In genomic region chr13:97198753-97199152, GRCh38 we compare ENCODE assay signal across 19 cellular contexts. TPM values are rescaled to one million over a fixed set of nuclear protein-coding genes. Genes with fewer than 3 reads are reported as not detected.
DNase-seq lines count a peak whose midpoint lies in the region; ATAC-seq lines count a peak whose summit lies in the region.
"Had no signal": no experiment of that assay in that cellular context is flagged by ENCODE, and none has a peak within 500 bp of the region (broad histone marks: within the 10 kb centered on the region; RNA-seq: fewer than 3 reads in every experiment).

No MANE protein-coding gene starts in this region.

- CTCF ChIA-PET in activated naive CD4-positive, alpha-beta T cell treated with anti-CD3 and anti-CD28 coated beads, Interleukin-2, amount 10 ng/mL, durations not matched to agents 7 days and 5 days (lab: Charles Lee): no interaction called here

- no peak overlapping the region for H3K4me3 ChIP-seq in trophoblast cell (ENCODE audit: low read depth, low read length)
- H3K4me3 ChIP-seq: BLaER1 treated with 17β-estradiol and CSF1 and Interleukin-3, amounts not matched to agents 10 nM and 100 nM had no signal

- no peak overlapping the region for H3K23ac ChIP-seq in trophoblast cell (ENCODE audit: low read length)

- no peak overlapping the region for H3K4ac ChIP-seq in trophoblast cell (ENCODE audit: low read depth, low read length)

- ATAC-seq in activated naive CD4-positive, alpha-beta T cell treated with anti-CD3 and anti-CD28 coated beads, Interleukin-2, amount 50 U/mL, for 72 hours: peak; percentile 47 to 49
- peak; percentile 56 for ATAC-seq in HG02759 (IDR thresholded peaks at IDR 0.05; ENCODE audit: unreplicated experiment)
- peak; percentile 51 for ATAC-seq in HG03520 (IDR thresholded peaks at IDR 0.05; ENCODE audit: unreplicated experiment)

- no peak overlapping the region for H3K4me2 ChIP-seq in trophoblast cell (ENCODE audit: low read length)
- H3K4me2 ChIP-seq: BLaER1 treated with 17β-estradiol and CSF1 and Interleukin-3, amounts not matched to agents 10 nM and 100 nM had no signal

- H3K36me3 ChIP-seq in trophoblast cell (ENCODE audit: control insufficient read depth in 1 of 2, insufficient read depth in 2 of 2, low read length in 2 of 2): peaks cover 0 to 1% of the 10 kb centered on the region in 2 experiments
- H3K36me3 ChIP-seq: BLaER1 treated with 17β-estradiol and CSF1 and Interleukin-3, amounts not matched to agents 10 nM and 100 nM had no signal

- H3K14ac ChIP-seq in trophoblast cell (ENCODE audit: low read length): peak overlapping the region; percentile 29

- H2BK5ac ChIP-seq in trophoblast cell (ENCODE audit: low read depth, low read length, poor library complexity): peak overlapping the region; percentile 14

- H3K27me3 ChIP-seq in trophoblast cell (ENCODE audit: insufficient read depth, low read length): no peaks in the 10 kb centered on the region
- H3K27me3 ChIP-seq: BLaER1 treated with 17β-estradiol and CSF1 and Interleukin-3, amounts not matched to agents 10 nM and 100 nM had no signal

- H3K79me1 ChIP-seq in trophoblast cell (ENCODE audit: low read length): peaks cover 11% of the 10 kb centered on the region

- no peaks in the 10 kb centered on the region for H3K4me1 Mint-ChIP-seq in activated naive CD4-positive, alpha-beta T cell treated with anti-CD3 and anti-CD28 coated beads, Interleukin-2, amount 10 ng/mL, durations not matched to agents 7 days and 5 days
- H3K4me1 Mint-ChIP-seq: CD8-positive, alpha-beta memory T cell had no signal

- no peak for DNase-seq in activated naive CD4-positive, alpha-beta T cell treated with anti-CD3 and anti-CD28 coated beads, Interleukin-2, amount 50 U/mL, for 72 hours (ENCODE audit: low spot score in 2 of 2)
- DNase-seq in activated naive CD4-positive, alpha-beta T cell treated with anti-CD3 and anti-CD28 coated beads, Interleukin-2, amount 10 ng/mL, durations not matched to agents 7 days and 5 days: no peak
- DNase-seq in trophoblast cell (peak; percentile 49 to 69), NCI-H2171 (lab: John Stamatoyannopoulos, UW) (no peak), NCI-H1048 (lab: John Stamatoyannopoulos, UW) (no peak)
- no peak for DNase-seq in activated T-cell treated with anti-CD3 and anti-CD28 coated beads, Interleukin-2, amount 50 U/mL, for 1 hour
- DNase-seq: CD8-positive, alpha-beta memory T cell; DMS79; Karpas-422; MM.1S; NCI-H1105 treated with DMSO at 0.1 percent for 48 hours; NCI-H187; NCI-H446; NK-92 treated with Interleukin-12 subunit alpha and Interleukin-12 subunit beta, amount 100 ng/mL, for 24 hours; OCI-M1 had no signal

- no peaks in the 10 kb centered on the region for H3K9me3 ChIP-seq in trophoblast cell (ENCODE audit: insufficient read depth, low read depth, low read length)

- no peaks in the 10 kb centered on the region for H3K79me2 ChIP-seq in trophoblast cell (ENCODE audit: control insufficient read depth, insufficient read depth, low read length, poor library complexity)

- H3K27ac Mint-ChIP-seq in activated naive CD4-positive, alpha-beta T cell treated with anti-CD3 and anti-CD28 coated beads, Interleukin-2, amount 50 U/mL, for 72 hours: no peak overlapping the region
- H3K27ac Mint-ChIP-seq in activated naive CD4-positive, alpha-beta T cell treated with anti-CD3 and anti-CD28 coated beads, Interleukin-2, amount 10 ng/mL, durations not matched to agents 7 days and 5 days: no peak overlapping the region

- peak overlapping the region; percentile 64 for H2AK5ac ChIP-seq in trophoblast cell (ENCODE audit: low read length)

- H2BK12ac ChIP-seq in trophoblast cell (ENCODE audit: low read length): peak overlapping the region; percentile 73

- no peak overlapping the region for H3K4me3 Mint-ChIP-seq in activated naive CD4-positive, alpha-beta T cell treated with anti-CD3 and anti-CD28 coated beads, Interleukin-2, amount 10 ng/mL, durations not matched to agents 7 days and 5 days
- H3K4me3 Mint-ChIP-seq: CD8-positive, alpha-beta memory T cell had no signal

- H3K9me3 Mint-ChIP-seq in activated naive CD4-positive, alpha-beta T cell treated with anti-CD3 and anti-CD28 coated beads, Interleukin-2, amount 50 U/mL, for 72 hours: peaks cover 6 to 21% of the 10 kb centered on the region in 2 donors
- no peaks in the 10 kb centered on the region for H3K9me3 Mint-ChIP-seq in activated naive CD4-positive, alpha-beta T cell treated with anti-CD3 and anti-CD28 coated beads, Interleukin-2, amount 10 ng/mL, durations not matched to agents 7 days and 5 days

- no peak overlapping the region for H3K27ac ChIP-seq in trophoblast cell (ENCODE audit: low read depth, low read length)
- H3K27ac ChIP-seq: BLaER1 treated with 17β-estradiol and CSF1 and Interleukin-3, amounts not matched to agents 10 nM and 100 nM; RWPE1 had no signal

- peak overlapping the region; percentile 33 for H3K18ac ChIP-seq in trophoblast cell (ENCODE audit: low read length)

- H3K36me3 Mint-ChIP-seq in activated naive CD4-positive, alpha-beta T cell treated with anti-CD3 and anti-CD28 coated beads, Interleukin-2, amount 50 U/mL, for 72 hours: peaks cover 0 to 7% of the 10 kb centered on the region in 2 donors
- H3K36me3 Mint-ChIP-seq in activated naive CD4-positive, alpha-beta T cell treated with anti-CD3 and anti-CD28 coated beads, Interleukin-2, amount 10 ng/mL, durations not matched to agents 7 days and 5 days: no peaks in the 10 kb centered on the region

- peaks cover 9 to 15% of the 10 kb centered on the region in 2 experiments for H3K4me1 ChIP-seq in trophoblast cell (ENCODE audit: control insufficient read depth in 1 of 2, insufficient read depth in 2 of 2, low read length in 2 of 2)

- H4K12ac ChIP-seq in trophoblast cell (ENCODE audit: low read depth, low read length): no peak overlapping the region

- no CpG with 5 or more reads among the region's 2 CpGs for WGBS in trophoblast cell (ENCODE audit: extremely low coverage, insufficient coverage, insufficient read length)

- H4K91ac ChIP-seq in trophoblast cell (ENCODE audit: low read depth, low read length): peak overlapping the region; percentile 59

- peak overlapping the region; percentile 44 for H2BK120ac ChIP-seq in trophoblast cell (ENCODE audit: insufficient read depth, low read length, poor library complexity)

- no peak overlapping the region for H2AFZ ChIP-seq in trophoblast cell (ENCODE audit: insufficient read depth, low read length, poor library complexity)

- no peak overlapping the region for H3K9ac ChIP-seq in trophoblast cell (ENCODE audit: low read length)
- H3K9ac ChIP-seq: BLaER1 treated with 17β-estradiol and CSF1 and Interleukin-3, amounts not matched to agents 10 nM and 100 nM had no signal

- H3K27me3 Mint-ChIP-seq in activated naive CD4-positive, alpha-beta T cell treated with anti-CD3 and anti-CD28 coated beads, Interleukin-2, amount 10 ng/mL, durations not matched to agents 7 days and 5 days: peaks cover 20% of the 10 kb centered on the region

- H4K8ac ChIP-seq in trophoblast cell (ENCODE audit: low read depth, low read length): no peak overlapping the region

RNA-seq across cellular contexts. Expression of gene MBNL2, which starts 23.4 kb away (rescaled TPM):
- 10 to 100 TPM; 15.2 to 22.7 TPM for total RNA-seq in activated naive CD4-positive, alpha-beta T cell treated with anti-CD3 and anti-CD28 coated beads, Interleukin-2, amount 50 U/mL, for 72 hours
- 173 and 175 TPM in 2 replicates for polyA plus RNA-seq in trophoblast cell (2013)

Comparison
In these comparisons a context has a peak if more than half of its experiments do, and no peak if none do; other contexts are left out.
1. DNase-seq: peak in trophoblast cell (2 of 2); none in activated naive CD4-positive, alpha-beta T cell treated with anti-CD3 and anti-CD28 coated beads, Interleukin-2, amount 50 U/mL, for 72 hours (0 of 2), activated naive CD4-positive, alpha-beta T cell treated with anti-CD3 and anti-CD28 coated beads, Interleukin-2, amount 10 ng/mL, durations not matched to agents 7 days and 5 days (single experiment), NCI-H2171 (single experiment), activated T-cell treated with anti-CD3 and anti-CD28 coated beads, Interleukin-2, amount 50 U/mL, for 1 hour (single experiment) and NCI-H1048 (single experiment).
2. Peak in every context shown above with its lines, with median percentiles within 50 percentile points of each other: ATAC-seq.